8 cellular contexts compared by ENCODE assay signal in genomic region chr17:2090804-2091534, GRCh38. TPM values are rescaled to one million over a fixed set of nuclear protein-coding genes. Genes with fewer than 3 reads are reported as not detected.
A peak's percentile ranks its signal among the peaks of the same experiment; 100 is the strongest.
DNase-seq lines count a peak whose midpoint lies in the region; ATAC-seq, FAIRE-seq and TF ChIP-seq lines count a peak whose summit lies in the region.

No MANE protein-coding gene starts in this region.

- TF ChIP-seq CTCF in natural killer cell (IDR thresholded peaks at IDR 0.05) (no peak), progenitor cell of endocrine pancreas (IDR thresholded peaks at IDR 0.05; ENCODE audit: unreplicated experiment) (no peak)

- H3K4me1 Mint-ChIP-seq in natural killer cell: peaks cover 46 to 54% of the 10 kb centered on the region in 2 donors
- peaks cover 9% of the 10 kb centered on the region for H3K4me1 Mint-ChIP-seq in progenitor cell of endocrine pancreas (ENCODE audit: low read depth)

- H3K4me3 Mint-ChIP-seq in natural killer cell (peak overlapping the region; percentile 94), progenitor cell of endocrine pancreas (ENCODE audit: low read depth) (no peak overlapping the region)

- peak; percentile 91 for DNase-seq in GM04504 (ENCODE audit: low read depth)
- DNase-seq in RCC 7860 (ENCODE audit: low spot score): peak; percentile 74
- DNase-seq in epidermal melanocyte (ENCODE audit: insufficient read length, low spot score): peak; percentile 90
- no peak for DNase-seq in natural killer cell
- no peak for DNase-seq in NCI-H1417 (lab: John Stamatoyannopoulos, UW)
- DNase-seq in SIG-M5 treated with dmso at 0.1 percent for 504 hours (lab: John Stamatoyannopoulos, UW; ENCODE audit: unreplicated experiment): no peak
- no peak for DNase-seq in progenitor cell of endocrine pancreas (ENCODE audit: low spot score, unreplicated experiment)
- no peak for DNase-seq in DMS153 treated with DMSO at 0.1 percent for 48 hours (lab: John Stamatoyannopoulos, UW; ENCODE audit: unreplicated experiment)

- H3K27me3 Mint-ChIP-seq in natural killer cell (ENCODE audit: low read depth in 2 of 2): no peaks in the 10 kb centered on the region
- H3K27me3 Mint-ChIP-seq in progenitor cell of endocrine pancreas: no peaks in the 10 kb centered on the region

- H3K36me3 Mint-ChIP-seq in natural killer cell (no peaks in the 10 kb centered on the region), progenitor cell of endocrine pancreas (ENCODE audit: insufficient read depth) (peaks cover 3% of the 10 kb centered on the region)

- no peak for ATAC-seq in natural killer cell

- no peaks in the 10 kb centered on the region for H3K9me3 Mint-ChIP-seq in natural killer cell
- H3K9me3 Mint-ChIP-seq in progenitor cell of endocrine pancreas (ENCODE audit: low read depth): no peaks in the 10 kb centered on the region

- intact Hi-C loops in natural killer cell (cut with micrococcal nuclease): no loop called here

- FAIRE-seq in RCC 7860 (lab: Jason Lieb, UNC): peak; percentile 50

- H3K27ac Mint-ChIP-seq in natural killer cell (peak overlapping the region; percentile 85 to 95), progenitor cell of endocrine pancreas (no peak overlapping the region)

RNA-seq across cellular contexts. Expression of gene HIC1, which starts 36.1 kb away (rescaled TPM):
- total RNA-seq in natural killer cell: 10 to 100 TPM; 19.2 to 26.4 (median 20.7) TPM
- 0.69 and 0.86 TPM in 2 replicates for total RNA-seq in progenitor cell of endocrine pancreas

RNA-seq across cellular contexts. Expression of gene OVCA2, which starts 49.1 kb away (rescaled TPM):
- total RNA-seq in natural killer cell (10 to 100 TPM; 27.9 to 33.8 (median 28.5) TPM), progenitor cell of endocrine pancreas (21.9 and 25.4 TPM in 2 replicates)

Comparison
In these comparisons a context has a peak if more than half of its experiments do, and no peak if none do; other contexts are left out.
1. DNase-seq: peak in GM04504 (single experiment), RCC 7860 (single experiment) and epidermal melanocyte (single experiment); none in natural killer cell (single experiment), NCI-H1417 (0 of 3), SIG-M5 treated with dmso at 0.1 percent for 504 hours (single experiment), progenitor cell of endocrine pancreas (single experiment) and DMS153 treated with DMSO at 0.1 percent for 48 hours (single experiment).
2. RNA of gene HIC1, which starts 36.1 kb away (total RNA-seq): 19.2 to 26.4 TPM in natural killer cell; 0.69 to 0.86 TPM in progenitor cell of endocrine pancreas; every median in the first group is over 10 times any median in the second.